Comparison of ENCODE assay signal across 1 cellular context in genomic region chr12:6323995-6324711, GRCh38.
TF ChIP-seq lines count a peak whose summit lies in the region.

No MANE protein-coding gene starts in this region.

TF ChIP-seq in GM12878, 131 proteins besides CTCF, POLR2A, EP300 and RAD21:
- TF ChIP-seq SMARCA5 (IDR thresholded peaks at IDR 0.05): no peak
- no peak for TF ChIP-seq WRNIP1 (IDR thresholded peaks at IDR 0.05; ENCODE audit: borderline replicate concordance, low read depth, low read length)
- no peak for TF ChIP-seq CHD1 (IDR thresholded peaks at IDR 0.05; ENCODE audit: low read depth, low read length)
- no peak for TF ChIP-seq ESRRA (IDR thresholded peaks at IDR 0.05; ENCODE audit: low read length)
- TF ChIP-seq BCL11A (IDR thresholded peaks at IDR 0.05; ENCODE audit: low read depth, low read length): no peak
